ENCODE assay signal across 8 cellular contexts in the genomic region with DNA sequence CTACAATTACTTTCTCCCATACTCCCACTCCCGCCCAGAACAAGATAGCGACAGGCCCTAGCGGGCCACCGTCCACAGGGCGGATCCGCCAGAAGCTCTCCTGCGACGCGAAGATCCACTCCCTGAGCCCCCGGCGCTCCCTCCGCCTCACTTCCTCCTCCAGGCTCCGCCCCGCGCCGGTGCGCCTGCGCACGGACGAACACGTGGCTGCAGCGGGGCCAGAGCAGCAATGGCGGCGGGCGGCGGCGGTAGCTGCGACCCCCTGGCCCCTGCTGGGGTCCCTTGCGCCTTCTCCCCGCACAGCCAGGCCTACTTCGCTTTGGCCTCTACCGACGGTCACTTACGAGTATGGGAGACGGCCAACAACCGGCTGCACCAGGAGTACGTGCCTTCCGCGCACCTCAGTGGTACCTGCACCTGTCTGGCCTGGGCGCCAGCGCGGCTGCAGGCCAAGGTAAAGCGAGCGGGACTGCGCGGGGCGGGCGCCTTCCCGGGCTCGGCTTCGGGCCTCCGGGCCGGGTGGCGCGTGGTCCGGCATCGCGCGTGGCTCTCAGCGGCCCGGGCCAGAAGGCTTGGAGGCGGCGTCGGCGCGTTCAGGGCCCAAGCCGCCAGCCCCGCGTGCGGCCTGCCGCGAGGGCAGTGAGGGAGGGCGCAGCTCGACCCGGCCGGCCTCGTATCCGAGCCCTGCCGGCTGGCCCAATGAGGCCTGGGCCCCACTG. TPM values are rescaled to one million over a fixed set of nuclear protein-coding genes. Genes with fewer than 3 reads are reported as not detected.
DNase-seq lines count a peak whose midpoint lies in the region; ATAC-seq and TF ChIP-seq lines count a peak whose summit lies in the region.

A gene with protein sequence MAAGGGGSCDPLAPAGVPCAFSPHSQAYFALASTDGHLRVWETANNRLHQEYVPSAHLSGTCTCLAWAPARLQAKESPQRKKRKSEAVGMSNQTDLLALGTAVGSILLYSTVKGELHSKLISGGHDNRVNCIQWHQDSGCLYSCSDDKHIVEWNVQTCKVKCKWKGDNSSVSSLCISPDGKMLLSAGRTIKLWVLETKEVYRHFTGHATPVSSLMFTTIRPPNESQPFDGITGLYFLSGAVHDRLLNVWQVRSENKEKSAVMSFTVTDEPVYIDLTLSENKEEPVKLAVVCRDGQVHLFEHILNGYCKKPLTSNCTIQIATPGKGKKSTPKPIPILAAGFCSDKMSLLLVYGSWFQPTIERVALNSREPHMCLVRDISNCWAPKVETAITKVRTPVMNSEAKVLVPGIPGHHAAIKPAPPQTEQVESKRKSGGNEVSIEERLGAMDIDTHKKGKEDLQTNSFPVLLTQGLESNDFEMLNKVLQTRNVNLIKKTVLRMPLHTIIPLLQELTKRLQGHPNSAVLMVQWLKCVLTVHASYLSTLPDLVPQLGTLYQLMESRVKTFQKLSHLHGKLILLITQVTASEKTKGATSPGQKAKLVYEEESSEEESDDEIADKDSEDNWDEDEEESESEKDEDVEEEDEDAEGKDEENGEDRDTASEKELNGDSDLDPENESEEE (plus strand): TSS at position 198 of the 719 bp plus-strand sequence. CDS start 32 bp downstream, at position 230.

- H3K4me1 ChIP-seq in DOHH2 (ENCODE audit: control insufficient read depth, low read length) (peaks cover 31% of the 10 kb centered on the region), GM23338 (ENCODE audit: insufficient read depth) (peaks cover 32% of the 10 kb centered on the region), fibroblast of lung (ENCODE audit: control insufficient read depth, extremely low read depth, insufficient read depth, low read length) (peaks cover 10% of the 10 kb centered on the region)

- H3K36me3 Mint-ChIP-seq in GM23338 (ENCODE audit: low read depth): peaks cover 12% of the 10 kb centered on the region
- peaks cover 0 to 2% (median 0%) of the 10 kb centered on the region in 3 donors for H3K36me3 Mint-ChIP-seq in naive thymus-derived CD8-positive, alpha-beta T cell

- H3K27ac ChIP-seq in DOHH2 (ENCODE audit: low read depth, low read length) (peak within 1 kb of the TSS; percentile 52), GM23338 (ENCODE audit: low read depth) (0 out of 2 replicates have a peak within 1 kb of the TSS, but pooled peaks have one; percentile 77), fibroblast of lung (ENCODE audit: insufficient read depth, low read length) (peak within 1 kb of the TSS; percentile 92)

- peaks cover 22% of the 10 kb centered on the region for H3K4me1 Mint-ChIP-seq in GM23338
- peaks cover 20 to 47% (median 44%) of the 10 kb centered on the region in 4 donors for H3K4me1 Mint-ChIP-seq in naive thymus-derived CD8-positive, alpha-beta T cell

- peak within 1 kb of the TSS; percentile 99 for H3K27ac Mint-ChIP-seq in GM23338
- peak within 1 kb of the TSS; percentile 88 to 97 (median 94) for H3K27ac Mint-ChIP-seq in naive thymus-derived CD8-positive, alpha-beta T cell

- H3K27me3 ChIP-seq in DOHH2 (ENCODE audit: control insufficient read depth, low read length) (no peaks in the 10 kb centered on the region), GM23338 (ENCODE audit: insufficient read depth) (no peaks in the 10 kb centered on the region), fibroblast of lung (ENCODE audit: control insufficient read depth, insufficient read depth, low read length) (no peaks in the 10 kb centered on the region)

- POLR2A ChIA-PET in naive thymus-derived CD8-positive, alpha-beta T cell (lab: Charles Lee): interaction anchor here (0.6 to 5.0 kb wide), 15 partner anchors 21 to 1005 kb away, joined by 3 to 94 read pairs (median 4); partner anchors contain the start of genes PPP1CB, RBKS and TRMT61B

- H2AFZ ChIP-seq in GM23338 (no peak within 1 kb of the TSS), fibroblast of lung (ENCODE audit: low read length) (peak within 1 kb of the TSS; percentile 93)

- DNase-seq in GM23338 (ENCODE audit: low spot score) (peak; percentile 99), LHCN-M2 (ENCODE audit: low read depth) (peak; percentile 98), RPMI8226 (peak; percentile 99), fibroblast of lung (ENCODE audit: low read depth in 2 of 2) (peak; percentile 99 to 100)
- peak; percentile 92 to 97 for DNase-seq in activated T-helper 1 cell treated with anti-CD3 and anti-CD28 coated beads, Interleukin-2, amount 50 U/mL, for 16 hours (ENCODE audit: low read depth in 1 of 2, low spot score in 1 of 2)
- peak; percentile 95 to 99 (median 98) for DNase-seq in naive thymus-derived CD8-positive, alpha-beta T cell
- peak; percentile 94 to 98 (median 96) for DNase-seq in stimulated activated naive CD4-positive, alpha-beta T cell (lab: John Stamatoyannopoulos, UW)

- peak within 1 kb of the TSS; percentile 98 for H3K4me3 Mint-ChIP-seq in GM23338
- H3K4me3 Mint-ChIP-seq in naive thymus-derived CD8-positive, alpha-beta T cell: peak within 1 kb of the TSS; percentile 91 to 99 (median 98)

- H3K79me2 ChIP-seq in DOHH2 (ENCODE audit: control insufficient read depth, low read length): peaks cover 52% of the 10 kb centered on the region
- H3K79me2 ChIP-seq in GM23338 (replicated peaks; ENCODE audit: insufficient read depth): peaks cover 51% of the 10 kb centered on the region
- H3K79me2 ChIP-seq in fibroblast of lung (ENCODE audit: control insufficient read depth, insufficient read depth, low read length): peaks cover 52% of the 10 kb centered on the region

- H3F3A ChIP-seq in DOHH2 (ENCODE audit: control insufficient read depth, insufficient read depth) (0 out of 2 replicates have a peak, but pooled peaks cover 3% of the 10 kb centered on the region), GM23338 (replicated peaks; ENCODE audit: low read depth) (no peaks in the 10 kb centered on the region)

- peaks cover 4% of the 10 kb centered on the region; the same call in 1 of the 3 replicates for H3K9me3 Mint-ChIP-seq in GM23338
- H3K9me3 Mint-ChIP-seq in naive thymus-derived CD8-positive, alpha-beta T cell: no peaks in the 10 kb centered on the region

- peak; percentile 95 for ATAC-seq in GM23338
- peak; percentile 92 to 95 for ATAC-seq in naive thymus-derived CD8-positive, alpha-beta T cell

- H3K4me2 ChIP-seq in DOHH2 (ENCODE audit: low read length) (peak within 1 kb of the TSS; percentile 70), GM23338 (peak within 1 kb of the TSS; percentile 97), fibroblast of lung (ENCODE audit: extremely low read depth, insufficient read depth, low read length) (peak within 1 kb of the TSS; percentile 96)

- H3K4me3 ChIP-seq in DOHH2 (ENCODE audit: low read length) (peak within 1 kb of the TSS; percentile 85), GM23338 (peak within 1 kb of the TSS; percentile 95), fibroblast of lung (replicated peaks in 1 of 4; ENCODE audit: control extremely low read depth in 1 of 4, insufficient read depth in 1 of 4, low read depth in 3 of 4, low read length in 4 of 4) (peak within 1 kb of the TSS; percentile 91 to 99 (median 97))

- peaks cover 33% of the 10 kb centered on the region for H4K20me1 ChIP-seq in DOHH2 (ENCODE audit: control insufficient read depth, insufficient read depth, low read depth, low read length)
- peaks cover 44% of the 10 kb centered on the region for H4K20me1 ChIP-seq in GM23338 (replicated peaks; ENCODE audit: insufficient read depth)
- H4K20me1 ChIP-seq in fibroblast of lung (ENCODE audit: control insufficient read depth, extremely low read depth, insufficient read depth, low read length): peaks cover 15% of the 10 kb centered on the region

- H3K9me3 ChIP-seq in DOHH2 (ENCODE audit: control insufficient read depth, insufficient read depth, low read length) (no peaks in the 10 kb centered on the region), fibroblast of lung (ENCODE audit: control insufficient read depth, insufficient read depth, low read depth, low read length) (no peaks in the 10 kb centered on the region)

- H3K36me3 ChIP-seq in DOHH2 (ENCODE audit: control insufficient read depth, low read length) (peaks cover 46% of the 10 kb centered on the region), GM23338 (ENCODE audit: insufficient read depth) (no peaks in the 10 kb centered on the region), fibroblast of lung (ENCODE audit: control insufficient read depth, insufficient read depth, low read length) (no peaks in the 10 kb centered on the region)

- TF ChIP-seq CTCF in DOHH2 (IDR thresholded peaks at IDR 0.05; ENCODE audit: low read depth, low read length, poor library complexity, severe bottlenecking) (no peak), GM23338 (conservative IDR thresholded peaks at IDR 0.05; ENCODE audit: low read depth in 2 of 2) (no peak), fibroblast of lung (conservative IDR thresholded peaks at IDR 0.05 in 1 of 2, IDR thresholded peaks at IDR 0.05 in 1 of 2; ENCODE audit: low read depth in 1 of 2, low read length in 2 of 2) (no peak)

- H3K9me2 ChIP-seq in DOHH2 (replicated peaks; ENCODE audit: control insufficient read depth, low read length) (no peaks in the 10 kb centered on the region), GM23338 (ENCODE audit: insufficient read depth) (no peaks in the 10 kb centered on the region)

- H3K9ac ChIP-seq in fibroblast of lung (ENCODE audit: insufficient read depth, low read length): peak within 1 kb of the TSS; percentile 96

- H3K27me3 Mint-ChIP-seq in GM23338 (ENCODE audit: insufficient read depth, low read depth, poor library complexity): peaks cover 1% of the 10 kb centered on the region
- H3K27me3 Mint-ChIP-seq in naive thymus-derived CD8-positive, alpha-beta T cell: no peaks in the 10 kb centered on the region

TF ChIP-seq in GM23338, 12 proteins besides CTCF, POLR2A, EP300 and RAD21 (continues in another document):
- peak; percentile 84 for TF ChIP-seq CREB1 (CRISPR knock-in tag; IDR thresholded peaks at IDR 0.05; ENCODE audit: low read depth)
- peak; percentile 91 for TF ChIP-seq POLR2AphosphoS5 (IDR thresholded peaks at IDR 0.05; ENCODE audit: low read depth)

RNA-seq across cellular contexts. Expression of the gene that starts here (rescaled TPM):
- total RNA-seq in GM23338 (2014; rRNA removed; shearing (Covaris generic)): 112 and 140 TPM in 2 replicates
- polyA plus RNA-seq in GM23338 (2016; fragmentation: Nextera tagmentation; extraction: Ambion mirVana) (101 and 103 TPM in 2 replicates), fibroblast of lung (74.7 and 96.2 TPM in 2 replicates)
- total RNA-seq in LHCN-M2 (2014; rRNA removed) (67.0 and 68.1 TPM in 2 replicates), fibroblast of lung (71.5 and 80.9 TPM in 2 replicates)
- 16.2 TPM for polyA plus RNA-seq in LHCN-M2 (2012)
- polyA plus RNA-seq in fibroblast of lung (2012): 33.0 and 46.9 TPM in 2 replicates
- 21.3 and 30.6 TPM in 2 replicates for polyA minus RNA-seq in fibroblast of lung (ENCODE audit: low replicate concordance)
- total RNA-seq in naive thymus-derived CD8-positive, alpha-beta T cell: 10 to 100 TPM; 70.4 to 73.2 TPM
- polyA plus RNA-seq in naive thymus-derived CD8-positive, alpha-beta T cell: 10 to 100 TPM; 35.1 to 44.8 (median 37.6) TPM

Comparison
In these comparisons a context has a peak if more than half of its experiments do, and no peak if none do; other contexts are left out.
1. Peak in every context shown above with its lines: DNase-seq, ATAC-seq, H3K4me3 ChIP-seq and H3K27ac ChIP-seq.